14 cellular contexts compared by ENCODE assay signal in genomic region chr10:110168601-110169481, GRCh38. TPM values are rescaled to one million over a fixed set of nuclear protein-coding genes. Genes with fewer than 3 reads are reported as not detected.
DNase-seq lines count a peak whose midpoint lies in the region; ATAC-seq, FAIRE-seq and TF ChIP-seq lines count a peak whose summit lies in the region.
"Had no signal": no experiment of that assay in that cellular context is flagged by ENCODE, and none has a peak within 500 bp of the region (broad histone marks: within the 10 kb centered on the region; RNA-seq: fewer than 3 reads in every experiment).

No MANE protein-coding gene starts in this region.

- no peaks in the 10 kb centered on the region for H3K9me3 Mint-ChIP-seq in effector memory CD8-positive, alpha-beta T cell
- H3K9me3 Mint-ChIP-seq in naive thymus-derived CD8-positive, alpha-beta T cell: no peaks in the 10 kb centered on the region
- H3K9me3 Mint-ChIP-seq: dendritic cell treated with granulocyte-macrophage colony-stimulating factor and Interleukin-4, amounts not matched to agents 40 ng/mL and 50 ng/mL, for 4 days; T-helper 2 cell treated with Interferon-gamma antibody and Interleukin-4, amounts not matched to agents 5 μg/mL and 100 μg/mL, for 36 hours had no signal

- DNase-seq in effector memory CD8-positive, alpha-beta T cell: no peak
- no peak for DNase-seq in naive thymus-derived CD8-positive, alpha-beta T cell
- DNase-seq in SKM-1 (lab: John Stamatoyannopoulos, UW; ENCODE audit: unreplicated experiment): no peak
- DNase-seq in sigmoid colon: no peak
- DNase-seq in urothelium cell line (ENCODE audit: low spot score): no peak
- no peak for DNase-seq in stimulated activated CD4-positive, alpha-beta T cell treated with anti-CD3 and anti-CD28 coated beads, Interleukin-12 subunit alpha, Interleukin-12 subunit beta, amount 100 ng/mL, for 4 hours
- DNase-seq: activated effector memory CD4-positive, alpha-beta T cell treated with Interleukin-2 at 50 U/mL for 16 hours; DMS53; KBM-7; NCI-H748 treated with DMSO at 0.1 percent for 48 hours had no signal

- H3K36me3 ChIP-seq in sigmoid colon: no peaks in the 10 kb centered on the region

- H3K9me3 ChIP-seq in sigmoid colon: no peaks in the 10 kb centered on the region

- peak; percentile 72 for ATAC-seq in GM18511 (IDR thresholded peaks at IDR 0.05; ENCODE audit: unreplicated experiment)
- peak; percentile 62 for ATAC-seq in HG02885 (IDR thresholded peaks at IDR 0.05; ENCODE audit: poor library complexity, unreplicated experiment)
- peak; percentile 66 for ATAC-seq in effector memory CD8-positive, alpha-beta T cell (replicated peaks)
- ATAC-seq in naive thymus-derived CD8-positive, alpha-beta T cell: peak; percentile 52 to 64

- H3K4me1 ChIP-seq in sigmoid colon: peaks cover 0 to 11% (median 0%) of the 10 kb centered on the region in 4 donors

- H3K4me1 Mint-ChIP-seq in effector memory CD8-positive, alpha-beta T cell (ENCODE audit: low read depth in 2 of 2): peaks cover 24 to 29% of the 10 kb centered on the region in 2 donors
- peaks cover 9 to 27% (median 19%) of the 10 kb centered on the region in 4 donors for H3K4me1 Mint-ChIP-seq in naive thymus-derived CD8-positive, alpha-beta T cell

- no peak overlapping the region for H3K27ac Mint-ChIP-seq in effector memory CD8-positive, alpha-beta T cell
- H3K27ac Mint-ChIP-seq in naive thymus-derived CD8-positive, alpha-beta T cell: no peak overlapping the region
- H3K27ac Mint-ChIP-seq: dendritic cell treated with granulocyte-macrophage colony-stimulating factor and Interleukin-4, amounts not matched to agents 40 ng/mL and 50 ng/mL, for 4 days; T-helper 2 cell treated with Interferon-gamma antibody and Interleukin-4, amounts not matched to agents 5 μg/mL and 100 μg/mL, for 36 hours had no signal

- H3K27me3 Mint-ChIP-seq in effector memory CD8-positive, alpha-beta T cell: peaks cover 81 to 94% of the 10 kb centered on the region in 2 donors
- H3K27me3 Mint-ChIP-seq in naive thymus-derived CD8-positive, alpha-beta T cell: peaks cover 57 to 90% (median 73%) of the 10 kb centered on the region in 5 donors

- no peak overlapping the region for H3K27ac ChIP-seq in sigmoid colon

- no peak for FAIRE-seq in urothelium cell line (lab: Jason Lieb, UNC)

- H3K27me3 ChIP-seq in sigmoid colon: peaks cover 0 to 74% (median 15%) of the 10 kb centered on the region in 3 donors

- no peak overlapping the region for H3K4me3 ChIP-seq in sigmoid colon

- TF ChIP-seq POLR2A in sigmoid colon (IDR thresholded peaks at IDR 0.05): no peak

- no peak for TF ChIP-seq EP300 in sigmoid colon (IDR thresholded peaks at IDR 0.05)

- TF ChIP-seq CTCF in sigmoid colon (IDR thresholded peaks at IDR 0.05): no peak

- WGBS in sigmoid colon, 2 donors: 5 to 11% methylated on average over 10 of the region's 10 CpGs

- H3K36me3 Mint-ChIP-seq in effector memory CD8-positive, alpha-beta T cell (ENCODE audit: insufficient read depth): peaks cover 3% of the 10 kb centered on the region
- peaks cover 0 to 4% (median 0%) of the 10 kb centered on the region in 3 donors for H3K36me3 Mint-ChIP-seq in naive thymus-derived CD8-positive, alpha-beta T cell

- POLR2A ChIA-PET in naive thymus-derived CD8-positive, alpha-beta T cell (lab: Charles Lee): no interaction called here

- H3K4me3 Mint-ChIP-seq in effector memory CD8-positive, alpha-beta T cell: no peak overlapping the region
- H3K4me3 Mint-ChIP-seq in naive thymus-derived CD8-positive, alpha-beta T cell: peak overlapping the region in 1 of 10 donors; percentile 25
- H3K4me3 Mint-ChIP-seq: dendritic cell treated with granulocyte-macrophage colony-stimulating factor and Interleukin-4, amounts not matched to agents 40 ng/mL and 50 ng/mL, for 4 days; T-helper 2 cell treated with Interferon-gamma antibody and Interleukin-4, amounts not matched to agents 5 μg/mL and 100 μg/mL, for 36 hours had no signal

- intact Hi-C loops in sigmoid colon (cut with DNase I): no loop called here

RNA-seq across cellular contexts. Expression of gene MXI1, which starts 38.6 kb away (rescaled TPM):
- 10 to 100 TPM; 36.9 to 37.7 TPM for total RNA-seq in naive thymus-derived CD8-positive, alpha-beta T cell
- 10 to 100 TPM; 18.1 to 20.9 (median 20.1) TPM for polyA plus RNA-seq in naive thymus-derived CD8-positive, alpha-beta T cell
- total RNA-seq in sigmoid colon: 100 to 1,000 TPM in 3 of 4 donors, 10 to 100 TPM in 1; 92.0 to 148 (median 107) TPM
- 10 to 100 TPM; 52.2 to 84.7 (median 84.2) TPM for polyA plus RNA-seq in sigmoid colon
